In the genomic region with DNA sequence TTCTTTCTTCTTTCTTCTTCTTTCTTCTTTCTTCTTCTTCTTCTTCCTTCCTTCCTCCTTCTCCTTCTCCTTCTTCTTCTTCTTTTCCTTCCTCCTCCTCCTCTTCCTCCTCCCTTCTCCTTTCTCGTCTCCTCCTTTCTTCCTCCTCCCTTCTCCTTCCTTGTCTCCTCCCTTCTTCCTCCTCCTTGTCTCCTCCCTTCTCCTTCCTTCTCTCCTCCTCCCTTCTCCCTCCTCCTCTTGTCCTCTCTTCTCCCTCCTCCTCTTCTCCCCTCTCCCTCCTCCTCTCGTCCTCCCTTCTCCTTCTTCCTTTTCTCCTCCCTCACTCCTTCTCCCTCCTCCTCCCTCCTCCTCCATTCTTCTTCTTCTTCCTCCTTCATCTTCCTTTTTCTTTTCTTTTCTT, we compare ENCODE assay signal across 29 cellular contexts.
"Had no signal": no experiment of that assay in that cellular context is flagged by ENCODE, and none has a peak within 500 bp of the region (broad histone marks: within the 10 kb centered on the region; RNA-seq: fewer than 3 reads in every experiment).

No MANE protein-coding gene starts in this region.

- ATAC-seq: activated T-cell treated with anti-CD3 and anti-CD28 coated beads, Interleukin-2, amount 50 U/mL, for 4 hours; activated T-helper 17 cell treated with anti-CD3 and anti-CD28 coated beads, Interleukin-2, amount 50 U/mL, for 72 hours; esophagus mucosa; heart left ventricle had no signal

- H3K27ac ChIP-seq: brain microvascular endothelial cell, coronary artery, dorsolateral prefrontal cortex, heart left ventricle had no signal

- H3K4me3 Mint-ChIP-seq: activated CD4-positive, alpha-beta memory T cell treated with anti-CD3 and anti-CD28 coated beads, Interleukin-2, amount 10 ng/mL, durations not matched to agents 7 days and 5 days; activated CD4-positive, alpha-beta T cell treated with anti-CD3 and anti-CD28 coated beads, Interleukin-2, amount 10 ng/mL, durations not matched to agents 7 days and 5 days; activated naive CD8-positive, alpha-beta T cell; activated T-cell treated with anti-CD3 and anti-CD28 coated beads, Interleukin-2, amount 50 U/mL, for 4 hours; activated T-helper 17 cell treated with anti-CD3 and anti-CD28 coated beads, Interleukin-2, amount 50 U/mL, for 72 hours; central memory CD8-positive, alpha-beta T cell; dendritic cell treated with granulocyte-macrophage colony-stimulating factor and Interleukin-4, amounts not matched to agents 40 ng/mL and 50 ng/mL, for 4 days; endodermal cell had no signal

- H3K36me3 ChIP-seq: brain microvascular endothelial cell had no signal

- H3K4me1 ChIP-seq: heart left ventricle had no signal

- H3K4me3 ChIP-seq: coronary artery, dorsolateral prefrontal cortex, heart left ventricle had no signal

- FAIRE-seq: astrocyte, bronchial epithelial cell, frontal cortex had no signal

- H3K27me3 ChIP-seq: brain microvascular endothelial cell, dorsolateral prefrontal cortex, heart left ventricle had no signal

- H3K4me1 Mint-ChIP-seq: activated CD4-positive, alpha-beta memory T cell treated with anti-CD3 and anti-CD28 coated beads, Interleukin-2, amount 10 ng/mL, durations not matched to agents 7 days and 5 days; activated CD4-positive, alpha-beta T cell treated with anti-CD3 and anti-CD28 coated beads, Interleukin-2, amount 10 ng/mL, durations not matched to agents 7 days and 5 days; activated T-helper 17 cell treated with anti-CD3 and anti-CD28 coated beads, Interleukin-2, amount 50 U/mL, for 72 hours; central memory CD8-positive, alpha-beta T cell; endodermal cell had no signal

- H3K27ac Mint-ChIP-seq: activated CD4-positive, alpha-beta memory T cell treated with anti-CD3 and anti-CD28 coated beads, Interleukin-2, amount 10 ng/mL, durations not matched to agents 7 days and 5 days; activated CD4-positive, alpha-beta T cell treated with anti-CD3 and anti-CD28 coated beads, Interleukin-2, amount 10 ng/mL, durations not matched to agents 7 days and 5 days; activated naive CD8-positive, alpha-beta T cell; activated T-helper 17 cell treated with anti-CD3 and anti-CD28 coated beads, Interleukin-2, amount 50 U/mL, for 72 hours; dendritic cell treated with granulocyte-macrophage colony-stimulating factor and Interleukin-4, amounts not matched to agents 40 ng/mL and 50 ng/mL, for 4 days; endodermal cell had no signal

- DNase-seq: activated CD4-positive, alpha-beta memory T cell treated with anti-CD3 and anti-CD28 coated beads, Interleukin-2, amount 10 ng/mL, durations not matched to agents 7 days and 5 days; activated CD4-positive, alpha-beta T cell treated with anti-CD3 and anti-CD28 coated beads for 1 hour; activated CD4-positive, alpha-beta T cell treated with anti-CD3 and anti-CD28 coated beads for 4 hours; activated CD4-positive, alpha-beta T cell treated with anti-CD3 and anti-CD28 coated beads, Interleukin-2, amount 10 ng/mL, durations not matched to agents 7 days and 5 days; activated CD4-positive, alpha-beta T cell treated with anti-CD3 and anti-CD28 coated beads, Interleukin-2, amount 50 U/mL, for 4 hours; activated effector memory CD4-positive, alpha-beta T cell treated with Interleukin-2 at 50 U/mL for 16 hours; activated gamma-delta T cell treated with Interleukin-2 at 50 U/mL for 16 hours; activated naive CD4-positive, alpha-beta T cell treated with anti-CD3 and anti-CD28 coated beads, Interleukin-2, amount 50 U/mL, for 16 hours; activated naive CD4-positive, alpha-beta T cell treated with Interleukin-2 at 50 U/mL for 16 hours; activated T-cell treated with anti-CD3 and anti-CD28 coated beads, Interleukin-2, amount 50 U/mL, for 4 hours; amniotic stem cell; anterior cingulate cortex; brain microvascular endothelial cell; dorsolateral prefrontal cortex; effector memory CD4-positive, alpha-beta T cell; endodermal cell; foreskin fibroblast; glutamatergic neuron; heart left ventricle; T-helper 2 cell had no signal

- H3K27me3 Mint-ChIP-seq: activated CD4-positive, alpha-beta memory T cell treated with anti-CD3 and anti-CD28 coated beads, Interleukin-2, amount 10 ng/mL, durations not matched to agents 7 days and 5 days; activated CD4-positive, alpha-beta T cell treated with anti-CD3 and anti-CD28 coated beads, Interleukin-2, amount 10 ng/mL, durations not matched to agents 7 days and 5 days; activated naive CD8-positive, alpha-beta T cell; activated T-helper 17 cell treated with anti-CD3 and anti-CD28 coated beads, Interleukin-2, amount 50 U/mL, for 72 hours; central memory CD8-positive, alpha-beta T cell; dendritic cell treated with granulocyte-macrophage colony-stimulating factor and Interleukin-4, amounts not matched to agents 40 ng/mL and 50 ng/mL, for 4 days had no signal
